In genomic region chr20:52937701-52938100, GRCh38 we compare ENCODE assay signal across 17 cellular contexts. TPM values are rescaled to one million over a fixed set of nuclear protein-coding genes. Genes with fewer than 3 reads are reported as not detected.
DNase-seq lines count a peak whose midpoint lies in the region; ATAC-seq, FAIRE-seq and TF ChIP-seq lines count a peak whose summit lies in the region.
"Had no signal": no experiment of that assay in that cellular context is flagged by ENCODE, and none has a peak within 500 bp of the region (broad histone marks: within the 10 kb centered on the region; RNA-seq: fewer than 3 reads in every experiment).

No MANE protein-coding gene starts in this region.

- H3K4me2 ChIP-seq in astrocyte (ENCODE audit: low read length) (no peak overlapping the region), neural progenitor cell (no peak overlapping the region)
- H3K4me2 ChIP-seq: SK-N-SH had no signal

- H3K27ac Mint-ChIP-seq in astrocyte (ENCODE audit: unreplicated experiment), result no peak overlapping the region
- H3K27ac Mint-ChIP-seq in neural progenitor cell, result no peak overlapping the region
- H3K27ac Mint-ChIP-seq: activated naive CD4-positive, alpha-beta T cell treated with anti-CD3 and anti-CD28 coated beads, Interleukin-2, amount 50 U/mL, for 72 hours; natural killer cell; stimulated activated naive CD8-positive, alpha-beta T cell treated with anti-CD3 and anti-CD28 coated beads, Interleukin-15, Interleukin-2, amounts not matched to agents 100 ng/mL and 50 ng/mL, for 24 hours had no signal

- TF ChIP-seq CTCF in GM12873 (IDR thresholded peaks at IDR 0.05; ENCODE audit: insufficient read depth, low read depth, low read length, missing control alignments) (peak; percentile 10), astrocyte (IDR thresholded peaks at IDR 0.05; ENCODE audit: insufficient read depth, low read depth, low read length) (no peak), neural progenitor cell (IDR thresholded peaks at IDR 0.05) (peak; percentile 15)

- no peaks in the 10 kb centered on the region for H3K9me3 ChIP-seq in astrocyte (ENCODE audit: insufficient read depth, low read depth, low read length)
- no peaks in the 10 kb centered on the region for H3K9me3 ChIP-seq in neural progenitor cell (ENCODE audit: low read depth)
- H3K9me3 ChIP-seq: left lung, SK-N-SH had no signal

- H3K27me3 Mint-ChIP-seq in astrocyte (ENCODE audit: low read depth, unreplicated experiment) (no peaks in the 10 kb centered on the region), neural progenitor cell (ENCODE audit: insufficient read depth, low read depth) (no peaks in the 10 kb centered on the region)
- H3K27me3 Mint-ChIP-seq: stimulated activated naive CD8-positive, alpha-beta T cell treated with anti-CD3 and anti-CD28 coated beads, Interleukin-15, Interleukin-2, amounts not matched to agents 100 ng/mL and 50 ng/mL, for 24 hours had no signal

- H3K9ac ChIP-seq in astrocyte (ENCODE audit: low read length) (no peak overlapping the region), neural progenitor cell (no peak overlapping the region)
- H3K9ac ChIP-seq: SK-N-SH had no signal

- H3K36me3 ChIP-seq in astrocyte (ENCODE audit: insufficient read depth, low read length) (no peaks in the 10 kb centered on the region), neural progenitor cell (no peaks in the 10 kb centered on the region)
- H3K36me3 ChIP-seq: left lung had no signal

- H3K36me3 Mint-ChIP-seq in astrocyte (ENCODE audit: low read depth, unreplicated experiment) (no peaks in the 10 kb centered on the region), neural progenitor cell (peaks cover 2% of the 10 kb centered on the region)
- H3K36me3 Mint-ChIP-seq: natural killer cell had no signal

- H3K4me1 ChIP-seq in astrocyte (ENCODE audit: insufficient read depth, low read length) (no peaks in the 10 kb centered on the region), neural progenitor cell (peaks cover 5% of the 10 kb centered on the region)
- H3K4me1 ChIP-seq: left lung had no signal

- H3K27me3 ChIP-seq in astrocyte (ENCODE audit: insufficient read depth, low read length) (no peaks in the 10 kb centered on the region), neural progenitor cell (no peaks in the 10 kb centered on the region)
- H3K27me3 ChIP-seq: left lung had no signal

- no peak overlapping the region for H2AFZ ChIP-seq in astrocyte (ENCODE audit: low read depth, low read length)
- no peak overlapping the region for H2AFZ ChIP-seq in neural progenitor cell (replicated peaks)

- H3K9me3 Mint-ChIP-seq in astrocyte (ENCODE audit: unreplicated experiment), result no peaks in the 10 kb centered on the region
- peaks cover 8% of the 10 kb centered on the region for H3K9me3 Mint-ChIP-seq in neural progenitor cell
- H3K9me3 Mint-ChIP-seq: natural killer cell had no signal

- no peaks in the 10 kb centered on the region for H4K20me1 ChIP-seq in astrocyte (ENCODE audit: insufficient read depth, low read length)
- no peaks in the 10 kb centered on the region for H4K20me1 ChIP-seq in neural progenitor cell (ENCODE audit: low read depth)

- H3K4me3 ChIP-seq in astrocyte (ENCODE audit: insufficient read depth, low read depth, low read length) (no peak overlapping the region), neural progenitor cell (no peak overlapping the region)
- H3K4me3 ChIP-seq: left lung had no signal

- no peak overlapping the region for H3K4me3 Mint-ChIP-seq in astrocyte (ENCODE audit: unreplicated experiment)
- no peak overlapping the region for H3K4me3 Mint-ChIP-seq in neural progenitor cell
- H3K4me3 Mint-ChIP-seq: natural killer cell; stimulated activated naive CD8-positive, alpha-beta T cell treated with anti-CD3 and anti-CD28 coated beads, Interleukin-15, Interleukin-2, amounts not matched to agents 100 ng/mL and 50 ng/mL, for 24 hours had no signal

- no peak for FAIRE-seq in astrocyte (lab: Jason Lieb, UNC)
- FAIRE-seq: endothelial cell of umbilical vein had no signal

- DNase-seq in NCI-H1694 treated with DMSO at 0.1 percent for 48 hours (lab: John Stamatoyannopoulos, UW) (peak; percentile 46), astrocyte (ENCODE audit: low read depth) (peak; percentile 74), neural progenitor cell (ENCODE audit: low spot score) (peak; percentile 5)
- DNase-seq: caudate nucleus, left lung, natural killer cell, NCI-H1436 treated with DMSO at 0.1 percent for 48 hours, NCI-H526, SK-N-SH had no signal

- no peaks in the 10 kb centered on the region for H3K79me2 ChIP-seq in astrocyte (ENCODE audit: insufficient read depth, low read length)
- no peaks in the 10 kb centered on the region for H3K79me2 ChIP-seq in neural progenitor cell (ENCODE audit: low read depth)

- H3K4me1 Mint-ChIP-seq in astrocyte (ENCODE audit: low read depth, unreplicated experiment) (peaks cover 19% of the 10 kb centered on the region), neural progenitor cell (peaks cover 4% of the 10 kb centered on the region)
- H3K4me1 Mint-ChIP-seq: natural killer cell had no signal

- no peaks in the 10 kb centered on the region for H3F3A ChIP-seq in neural progenitor cell (ENCODE audit: low read depth)

- no peak for ATAC-seq in GM21423 (IDR thresholded peaks at IDR 0.05; ENCODE audit: unreplicated experiment)
- ATAC-seq in HG03521 (IDR thresholded peaks at IDR 0.05; ENCODE audit: unreplicated experiment), result no peak
- no peak for ATAC-seq in GM18502 (IDR thresholded peaks at IDR 0.05; ENCODE audit: poor library complexity, unreplicated experiment)
- ATAC-seq in GM18858 (IDR thresholded peaks at IDR 0.05; ENCODE audit: unreplicated experiment), result no peak
- ATAC-seq: activated naive CD4-positive, alpha-beta T cell treated with anti-CD3 and anti-CD28 coated beads, Interleukin-2, amount 50 U/mL, for 72 hours; left lung; natural killer cell had no signal

- no peak overlapping the region for H3K27ac ChIP-seq in astrocyte (ENCODE audit: low read depth, low read length)
- no peak overlapping the region for H3K27ac ChIP-seq in neural progenitor cell
- H3K27ac ChIP-seq: left lung had no signal

RNA-seq across cellular contexts. Expression of gene TSHZ2, which starts 34.5 kb away (rescaled TPM):
- total RNA-seq in astrocyte (0.72 and 1.2 TPM in 2 replicates), neural progenitor cell (ENCODE audit: low replicate concordance) (1.8 and 3.9 TPM in 2 replicates)
- total RNA-seq: endothelial cell of umbilical vein had no signal

Comparison
In these comparisons a context has a peak if more than half of its experiments do, and no peak if none do; other contexts are left out.
1. DNase-seq: peak in every context shown above with its lines; median percentile 74 in astrocyte; 46 in NCI-H1694 treated with DMSO at 0.1 percent for 48 hours; 5 in neural progenitor cell.